In genomic region chr7:33334349-33334748, GRCh38 we compare ENCODE assay signal across 9 cellular contexts.
DNase-seq lines count a peak whose midpoint lies in the region; ATAC-seq, FAIRE-seq and TF ChIP-seq lines count a peak whose summit lies in the region.
"Had no signal": no experiment of that assay in that cellular context is flagged by ENCODE, and none has a peak within 500 bp of the region (broad histone marks: within the 10 kb centered on the region; RNA-seq: fewer than 3 reads in every experiment).

No MANE protein-coding gene starts in this region.

- FAIRE-seq in GM19239 (lab: Jason Lieb, UNC): no peak

- no peak overlapping the region for H3K4me3 ChIP-seq in SU-DHL-6 (ENCODE audit: insufficient read depth, low read length, poor library complexity, severe bottlenecking)
- H3K4me3 ChIP-seq: thoracic aorta had no signal

- DNase-seq in EH (ENCODE audit: low read depth) (peak; percentile 18), LHCN-M2 (ENCODE audit: low read depth) (peak; percentile 27), left lobe of liver (ENCODE audit: low spot score) (no peak), GM19239 (ENCODE audit: insufficient read length, low spot score) (no peak), GM19238 (ENCODE audit: insufficient read length, low spot score) (no peak), AG08395 (ENCODE audit: low spot score) (no peak)

- H4K20me1 ChIP-seq in SU-DHL-6 (ENCODE audit: low read depth, low read length): no peaks in the 10 kb centered on the region

- no peaks in the 10 kb centered on the region for H3K36me3 ChIP-seq in SU-DHL-6 (ENCODE audit: low read length)
- H3K36me3 ChIP-seq: thoracic aorta had no signal

- no peaks in the 10 kb centered on the region for H3F3A ChIP-seq in SU-DHL-6 (ENCODE audit: insufficient read depth)

- H3K9me3 ChIP-seq in SU-DHL-6 (ENCODE audit: insufficient read depth, low read length): no peaks in the 10 kb centered on the region
- H3K9me3 ChIP-seq: thoracic aorta had no signal

- H3K9ac ChIP-seq in SU-DHL-6 (ENCODE audit: low read length): no peak overlapping the region

- H3K9me2 ChIP-seq in SU-DHL-6 (replicated peaks; ENCODE audit: insufficient read depth, low read length): no peaks in the 10 kb centered on the region

- ATAC-seq in left lobe of liver (peak; percentile 77), GM19463 (IDR thresholded peaks at IDR 0.05; ENCODE audit: unreplicated experiment) (no peak)

- no peaks in the 10 kb centered on the region for H3K27me3 ChIP-seq in SU-DHL-6 (ENCODE audit: low read length)

- peak; percentile 26 for TF ChIP-seq CTCF in SU-DHL-6 (IDR thresholded peaks at IDR 0.05; ENCODE audit: insufficient read depth, low read length, poor library complexity, severe bottlenecking)

- no peak overlapping the region for H2AFZ ChIP-seq in SU-DHL-6 (ENCODE audit: low read depth, low read length, severe bottlenecking)

- H3K27ac ChIP-seq in SU-DHL-6 (ENCODE audit: low read depth, low read length): no peak overlapping the region
- H3K27ac ChIP-seq: thoracic aorta had no signal

- no peak overlapping the region for H3K4me2 ChIP-seq in SU-DHL-6 (ENCODE audit: low read depth, low read length, poor library complexity, severe bottlenecking)

- H3K79me2 ChIP-seq in SU-DHL-6 (ENCODE audit: insufficient read depth, low read length): no peaks in the 10 kb centered on the region

Comparison
In these comparisons a context has a peak if more than half of its experiments do, and no peak if none do; other contexts are left out.
1. DNase-seq: peak in EH (single experiment) and LHCN-M2 (single experiment); none in left lobe of liver (single experiment), GM19239 (single experiment), GM19238 (single experiment) and AG08395 (single experiment).